ENCODE assay signal across 19 cellular contexts in the genomic region with DNA sequence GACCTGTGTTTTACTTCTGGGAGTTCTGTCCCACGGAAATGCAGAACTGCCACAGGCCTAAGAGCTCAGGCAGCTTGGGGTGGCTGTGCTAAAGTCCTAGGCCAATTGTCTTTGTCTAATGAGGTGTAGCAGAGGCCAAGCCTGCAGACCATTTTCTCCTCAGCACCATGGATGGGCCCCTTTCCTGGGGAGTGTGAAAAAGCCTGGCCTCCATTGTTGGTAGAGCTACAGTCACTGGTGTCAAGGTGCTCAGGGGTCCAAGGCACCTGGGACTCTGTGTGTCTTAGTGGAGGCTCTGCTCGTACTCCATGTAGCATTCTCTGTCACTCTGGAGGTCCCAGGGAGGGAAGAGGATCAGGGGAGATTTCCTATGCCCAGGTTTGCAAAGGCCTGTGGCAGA.
DNase-seq lines count a peak whose midpoint lies in the region; ATAC-seq and TF ChIP-seq lines count a peak whose summit lies in the region.
"Had no signal": no experiment of that assay in that cellular context is flagged by ENCODE, and none has a peak within 500 bp of the region (broad histone marks: within the 10 kb centered on the region; RNA-seq: fewer than 3 reads in every experiment).

No MANE protein-coding gene starts in this region.

- H3K27ac Mint-ChIP-seq in naive thymus-derived CD4-positive, alpha-beta T cell, result no peak overlapping the region
- H3K27ac Mint-ChIP-seq: CD8-positive, alpha-beta memory T cell had no signal

- H3K27ac ChIP-seq in RWPE1, result peak overlapping the region; percentile 74; the same call in 1 of the 2 replicates
- H3K27ac ChIP-seq in naive thymus-derived CD4-positive, alpha-beta T cell (ENCODE audit: low read depth, low read length), result no peak overlapping the region
- H3K27ac ChIP-seq in upper lobe of left lung, result no peak overlapping the region
- no peak overlapping the region for H3K27ac ChIP-seq in lower lobe of right lung
- H3K27ac ChIP-seq: A549; BLaER1 treated with 17β-estradiol and CSF1 and Interleukin-3, amounts not matched to agents 10 nM and 100 nM; SK-N-MC had no signal

- no peaks in the 10 kb centered on the region for H3K4me1 Mint-ChIP-seq in naive thymus-derived CD4-positive, alpha-beta T cell
- H3K4me1 Mint-ChIP-seq: CD8-positive, alpha-beta memory T cell had no signal

- WGBS in upper lobe of left lung, 2 donors, result 57 to 83% methylated on average over 1 to 2 of the region's 2 CpGs

- no peaks in the 10 kb centered on the region for H3K4me1 ChIP-seq in naive thymus-derived CD4-positive, alpha-beta T cell (ENCODE audit: control insufficient read depth in 2 of 2, insufficient read depth in 2 of 2, low read length in 2 of 2)
- H3K4me1 ChIP-seq in upper lobe of left lung (no peaks in the 10 kb centered on the region), lower lobe of right lung (no peaks in the 10 kb centered on the region)
- H3K4me1 ChIP-seq: A549; BLaER1 treated with 17β-estradiol and CSF1 and Interleukin-3, amounts not matched to agents 10 nM and 100 nM had no signal

- H3K9me3 Mint-ChIP-seq in naive thymus-derived CD4-positive, alpha-beta T cell, result peaks cover 0 to 17% (median 3%) of the 10 kb centered on the region in 11 donors

- TF ChIP-seq EP300 in upper lobe of left lung (IDR thresholded peaks at IDR 0.05), result no peak

- peak; percentile 14 for ATAC-seq in naive thymus-derived CD4-positive, alpha-beta T cell
- ATAC-seq in upper lobe of left lung (ENCODE audit: low FRiP score in 2 of 2) (peak; percentile 38 to 42), HG03565 (IDR thresholded peaks at IDR 0.05; ENCODE audit: unreplicated experiment) (no peak), lower lobe of right lung (no peak), HG02610 (IDR thresholded peaks at IDR 0.05; ENCODE audit: unreplicated experiment) (no peak)
- ATAC-seq: A549 had no signal

- CTCF ChIA-PET in RWPE1 (lab: Yijun Ruan, JAX), result no interaction called here
- CTCF ChIA-PET in naive thymus-derived CD4-positive, alpha-beta T cell (lab: Charles Lee), result no interaction called here

- no peaks in the 10 kb centered on the region for H3K27me3 ChIP-seq in naive thymus-derived CD4-positive, alpha-beta T cell (ENCODE audit: control insufficient read depth in 2 of 2, insufficient read depth in 2 of 2, low read length in 2 of 2)
- H3K27me3 ChIP-seq in upper lobe of left lung, result no peaks in the 10 kb centered on the region
- H3K27me3 ChIP-seq in lower lobe of right lung (ENCODE audit: low read depth), result no peaks in the 10 kb centered on the region
- H3K27me3 ChIP-seq: BLaER1 treated with 17β-estradiol and CSF1 and Interleukin-3, amounts not matched to agents 10 nM and 100 nM; MG63 had no signal

- no peak overlapping the region for H3K4me3 ChIP-seq in naive thymus-derived CD4-positive, alpha-beta T cell (ENCODE audit: low read length)
- H3K4me3 ChIP-seq in upper lobe of left lung, result no peak overlapping the region
- no peak overlapping the region for H3K4me3 ChIP-seq in lower lobe of right lung
- H3K4me3 ChIP-seq: A549; BLaER1 treated with 17β-estradiol and CSF1 and Interleukin-3, amounts not matched to agents 10 nM and 100 nM; MG63; SK-N-MC had no signal

- H3K9me3 ChIP-seq in naive thymus-derived CD4-positive, alpha-beta T cell (ENCODE audit: control insufficient read depth in 2 of 3, low read length in 3 of 3), result peaks cover 0 to 6% (median 0%) of the 10 kb centered on the region in 3 experiments
- H3K9me3 ChIP-seq in upper lobe of left lung, result no peaks in the 10 kb centered on the region
- H3K9me3 ChIP-seq in lower lobe of right lung, result no peaks in the 10 kb centered on the region
- H3K9me3 ChIP-seq: A549 had no signal

- POLR2A ChIA-PET in RWPE1 (lab: Yijun Ruan, JAX; ENCODE audit: low non-redundant PET), result no interaction called here
- POLR2A ChIA-PET in naive thymus-derived CD4-positive, alpha-beta T cell (lab: Charles Lee), result no interaction called here

- no peak overlapping the region for H3K4me3 Mint-ChIP-seq in naive thymus-derived CD4-positive, alpha-beta T cell
- H3K4me3 Mint-ChIP-seq: CD8-positive, alpha-beta memory T cell had no signal

- H3K36me3 Mint-ChIP-seq in naive thymus-derived CD4-positive, alpha-beta T cell, result no peaks in the 10 kb centered on the region
- H3K36me3 Mint-ChIP-seq: CD8-positive, alpha-beta memory T cell had no signal

- H3K36me3 ChIP-seq in naive thymus-derived CD4-positive, alpha-beta T cell (ENCODE audit: control insufficient read depth in 2 of 3, insufficient read depth in 3 of 3, low read length in 3 of 3), result no peaks in the 10 kb centered on the region
- H3K36me3 ChIP-seq in upper lobe of left lung (no peaks in the 10 kb centered on the region), lower lobe of right lung (no peaks in the 10 kb centered on the region)
- H3K36me3 ChIP-seq: BLaER1 treated with 17β-estradiol and CSF1 and Interleukin-3, amounts not matched to agents 10 nM and 100 nM; MG63 had no signal

- intact Hi-C loops in naive thymus-derived CD4-positive, alpha-beta T cell (cut with micrococcal nuclease), result no loop called here
- intact Hi-C loops in lower lobe of right lung (cut with DNase I), result no loop called here

- TF ChIP-seq POLR2A in upper lobe of left lung (IDR thresholded peaks at IDR 0.05), result no peak

- no peaks in the 10 kb centered on the region for H3K27me3 Mint-ChIP-seq in naive thymus-derived CD4-positive, alpha-beta T cell

- DNase-seq in HK-2 (ENCODE audit: unreplicated experiment), result peak; percentile 5
- DNase-seq in RWPE1 (ENCODE audit: low spot score), result no peak
- DNase-seq in naive thymus-derived CD4-positive, alpha-beta T cell, result no peak
- DNase-seq in upper lobe of left lung, result no peak
- DNase-seq in lower lobe of right lung, result no peak
- DNase-seq: CD8-positive, alpha-beta memory T cell; DMS79; NCI-H1092; NCI-H2081; NCI-H2171 treated with DMSO at 0.1 percent for 48 hours; NCI-H446; NK-92 treated with Interleukin-12 subunit alpha and Interleukin-12 subunit beta, amount 100 ng/mL, for 24 hours; SHP77 had no signal

- TF ChIP-seq CTCF in RWPE1 (conservative IDR thresholded peaks at IDR 0.05; ENCODE audit: low read depth) (no peak), upper lobe of left lung (IDR thresholded peaks at IDR 0.05) (no peak), lower lobe of right lung (IDR thresholded peaks at IDR 0.05) (no peak)

Comparison
In these comparisons a context has a peak if more than half of its experiments do, and no peak if none do; other contexts are left out.
1. ATAC-seq: peak in naive thymus-derived CD4-positive, alpha-beta T cell (single experiment) and upper lobe of left lung (2 of 2); none in HG03565 (single experiment), lower lobe of right lung (0 of 2) and HG02610 (single experiment).